ENCODE assay signal across 1 cellular context in the genomic region with DNA sequence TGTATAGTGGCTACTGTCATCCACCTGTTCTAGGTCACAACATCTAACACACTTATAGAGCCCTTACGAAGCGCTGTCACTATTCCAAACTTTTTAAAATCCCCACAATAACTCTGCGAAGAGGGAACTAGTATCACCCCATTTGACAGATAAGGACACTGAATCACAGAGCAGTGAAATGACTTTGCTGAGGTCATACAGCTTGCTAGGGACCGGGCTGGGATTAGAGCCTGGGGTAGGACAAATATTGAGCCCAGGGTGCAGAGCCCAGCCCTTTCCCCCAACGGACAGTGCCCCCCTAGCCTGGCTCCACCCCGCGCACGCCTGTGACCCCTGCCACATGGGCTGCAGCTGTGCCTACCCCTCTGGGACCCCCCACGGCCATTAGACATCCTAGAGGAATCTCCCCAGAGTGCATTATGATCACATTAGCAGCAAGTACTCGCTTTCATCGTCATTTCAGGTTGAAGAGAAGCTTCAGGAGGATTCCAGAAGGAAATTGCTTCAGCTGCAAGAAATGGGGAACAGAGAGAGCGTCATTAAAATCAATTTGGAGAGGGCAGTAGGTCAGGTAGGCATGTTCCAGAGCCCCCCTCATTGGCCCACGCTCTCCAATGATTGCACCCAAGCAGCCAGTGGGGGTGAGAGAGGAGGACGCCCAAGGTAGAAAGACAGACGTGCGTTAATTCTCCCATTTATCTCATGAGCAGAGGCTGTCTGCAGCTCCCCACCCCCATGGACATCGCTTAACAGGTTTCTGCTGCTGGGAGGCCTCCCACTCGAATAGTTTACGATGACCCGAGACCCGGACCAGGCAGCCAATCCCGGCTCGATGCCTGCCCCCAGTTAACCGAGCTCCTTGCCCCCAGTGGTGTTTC.
TF ChIP-seq lines count a peak whose summit lies in the region.

No MANE protein-coding gene starts in this region.

TF ChIP-seq in GM23338, 12 proteins besides CTCF, POLR2A, EP300 and RAD21 (continued from another document):
- TF ChIP-seq, protein P1, sequence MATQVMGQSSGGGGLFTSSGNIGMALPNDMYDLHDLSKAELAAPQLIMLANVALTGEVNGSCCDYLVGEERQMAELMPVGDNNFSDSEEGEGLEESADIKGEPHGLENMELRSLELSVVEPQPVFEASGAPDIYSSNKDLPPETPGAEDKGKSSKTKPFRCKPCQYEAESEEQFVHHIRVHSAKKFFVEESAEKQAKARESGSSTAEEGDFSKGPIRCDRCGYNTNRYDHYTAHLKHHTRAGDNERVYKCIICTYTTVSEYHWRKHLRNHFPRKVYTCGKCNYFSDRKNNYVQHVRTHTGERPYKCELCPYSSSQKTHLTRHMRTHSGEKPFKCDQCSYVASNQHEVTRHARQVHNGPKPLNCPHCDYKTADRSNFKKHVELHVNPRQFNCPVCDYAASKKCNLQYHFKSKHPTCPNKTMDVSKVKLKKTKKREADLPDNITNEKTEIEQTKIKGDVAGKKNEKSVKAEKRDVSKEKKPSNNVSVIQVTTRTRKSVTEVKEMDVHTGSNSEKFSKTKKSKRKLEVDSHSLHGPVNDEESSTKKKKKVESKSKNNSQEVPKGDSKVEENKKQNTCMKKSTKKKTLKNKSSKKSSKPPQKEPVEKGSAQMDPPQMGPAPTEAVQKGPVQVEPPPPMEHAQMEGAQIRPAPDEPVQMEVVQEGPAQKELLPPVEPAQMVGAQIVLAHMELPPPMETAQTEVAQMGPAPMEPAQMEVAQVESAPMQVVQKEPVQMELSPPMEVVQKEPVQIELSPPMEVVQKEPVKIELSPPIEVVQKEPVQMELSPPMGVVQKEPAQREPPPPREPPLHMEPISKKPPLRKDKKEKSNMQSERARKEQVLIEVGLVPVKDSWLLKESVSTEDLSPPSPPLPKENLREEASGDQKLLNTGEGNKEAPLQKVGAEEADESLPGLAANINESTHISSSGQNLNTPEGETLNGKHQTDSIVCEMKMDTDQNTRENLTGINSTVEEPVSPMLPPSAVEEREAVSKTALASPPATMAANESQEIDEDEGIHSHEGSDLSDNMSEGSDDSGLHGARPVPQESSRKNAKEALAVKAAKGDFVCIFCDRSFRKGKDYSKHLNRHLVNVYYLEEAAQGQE (IDR thresholded peaks at IDR 0.05; ENCODE audit: unreplicated experiment), result no peak
- TF ChIP-seq, protein P2, sequence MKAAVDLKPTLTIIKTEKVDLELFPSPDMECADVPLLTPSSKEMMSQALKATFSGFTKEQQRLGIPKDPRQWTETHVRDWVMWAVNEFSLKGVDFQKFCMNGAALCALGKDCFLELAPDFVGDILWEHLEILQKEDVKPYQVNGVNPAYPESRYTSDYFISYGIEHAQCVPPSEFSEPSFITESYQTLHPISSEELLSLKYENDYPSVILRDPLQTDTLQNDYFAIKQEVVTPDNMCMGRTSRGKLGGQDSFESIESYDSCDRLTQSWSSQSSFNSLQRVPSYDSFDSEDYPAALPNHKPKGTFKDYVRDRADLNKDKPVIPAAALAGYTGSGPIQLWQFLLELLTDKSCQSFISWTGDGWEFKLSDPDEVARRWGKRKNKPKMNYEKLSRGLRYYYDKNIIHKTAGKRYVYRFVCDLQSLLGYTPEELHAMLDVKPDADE (IDR thresholded peaks at IDR 0.05), result no peak
- TF ChIP-seq ZNF331 (CRISPR knock-in tag; IDR thresholded peaks at IDR 0.05; ENCODE audit: low read depth), result no peak
- no peak for TF ChIP-seq JUNB (IDR thresholded peaks at IDR 0.05; ENCODE audit: unreplicated experiment)
